ENCODE assay signal across 1 cellular context in the genomic region with DNA sequence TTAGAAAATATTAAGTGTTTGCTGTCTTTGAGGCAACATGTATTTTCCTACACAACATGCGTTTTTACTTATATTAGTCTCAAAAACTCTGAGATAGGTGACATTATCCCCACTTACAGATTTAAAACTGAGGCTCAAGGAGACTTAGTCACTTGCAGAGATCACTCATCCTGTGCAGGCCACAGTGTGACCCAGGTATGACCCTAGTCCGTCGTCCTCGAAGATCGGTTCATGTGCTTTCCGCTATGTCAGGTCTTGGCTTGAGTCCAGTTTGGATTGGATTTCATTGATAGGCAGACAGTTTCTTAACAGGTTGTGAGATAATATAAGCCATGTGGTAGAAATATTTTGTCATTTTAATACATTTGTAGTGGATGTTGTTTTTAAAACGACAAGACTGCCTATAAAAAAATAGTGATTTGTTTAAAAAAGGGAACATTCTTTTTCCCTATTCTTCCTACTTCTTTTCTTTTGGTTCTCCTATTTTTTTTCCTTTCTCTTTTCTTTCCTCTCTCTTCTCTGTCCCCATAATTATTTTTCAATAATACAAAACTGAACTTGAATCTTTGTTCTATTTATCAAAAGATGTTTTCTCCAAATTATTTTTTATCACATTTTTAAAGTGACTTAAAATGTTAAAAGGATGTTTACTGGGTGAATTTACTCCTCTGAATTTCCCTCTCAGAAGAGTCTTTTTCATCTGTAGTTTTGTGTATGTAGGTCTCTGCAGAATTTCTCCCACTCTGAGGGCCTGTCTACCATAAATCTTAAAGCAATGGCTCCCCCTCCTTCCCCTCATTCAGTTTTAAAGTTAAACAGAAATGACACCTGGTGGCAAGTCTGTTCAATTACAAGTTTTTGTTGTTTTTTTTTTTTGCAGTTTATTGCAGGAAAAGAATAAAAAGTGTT.
TF ChIP-seq lines count a peak whose summit lies in the region.

No MANE protein-coding gene starts in this region.

TF ChIP-seq in IMR-90, 13 proteins besides CTCF, POLR2A, EP300 and RAD21:
- TF ChIP-seq SMC3 (IDR thresholded peaks at IDR 0.05; ENCODE audit: low read depth, low read length): peak; percentile 84
- TF ChIP-seq RCOR1 (IDR thresholded peaks at IDR 0.05; ENCODE audit: insufficient replicate concordance, low read length): no peak
